8 cellular contexts compared by ENCODE assay signal in genomic region chr21:43727571-43728466, GRCh38. TPM values are rescaled to one million over a fixed set of nuclear protein-coding genes. Genes with fewer than 3 reads are reported as not detected.
DNase-seq lines count a peak whose midpoint lies in the region; ATAC-seq lines count a peak whose summit lies in the region.

No MANE protein-coding gene starts in this region.

- peaks cover 36 to 46% of the 10 kb centered on the region in 2 donors for H3K4me1 Mint-ChIP-seq in natural killer cell treated with Interleukin-12 subunit alpha and Interleukin-12 subunit beta and Interleukin-15 and Interleukin-18, amount 100 ng/mL, for 72 hours (ENCODE audit: low read depth in 2 of 2)

- peak overlapping the region; percentile 90 for H3K4me2 ChIP-seq in BLaER1

- H3K4me3 ChIP-seq in BLaER1 (peak overlapping the region; percentile 61), H7 (ENCODE audit: insufficient read depth, low read depth, low read length) (peak overlapping the region; percentile 66)

- no peaks in the 10 kb centered on the region for H3K36me3 Mint-ChIP-seq in natural killer cell treated with Interleukin-12 subunit alpha and Interleukin-12 subunit beta and Interleukin-15 and Interleukin-18, amount 100 ng/mL, for 72 hours

- H3K27ac ChIP-seq in BLaER1 (peak overlapping the region; percentile 71), epithelial cell of prostate (peak overlapping the region; percentile 80)

- H4K20me1 ChIP-seq in BLaER1: peaks cover 93% of the 10 kb centered on the region

- H3K36me3 ChIP-seq in BLaER1 (0 out of 2 replicates have a peak, but pooled peaks cover 9% of the 10 kb centered on the region), H7 (replicated peaks; ENCODE audit: control insufficient read depth, insufficient read depth, low read length) (peaks cover 2% of the 10 kb centered on the region)

- H3K9me3 ChIP-seq in BLaER1: no peaks in the 10 kb centered on the region

- H3K9ac ChIP-seq in BLaER1: peak overlapping the region; percentile 42

- peak; percentile 78 for DNase-seq in H7
- peak; percentile 22 for DNase-seq in SK-MEL-5 (ENCODE audit: low read depth, low spot score)
- DNase-seq in epithelial cell of prostate (ENCODE audit: low read depth, low spot score): no peak
- no peak for DNase-seq in natural killer cell treated with Interleukin-12 subunit alpha and Interleukin-12 subunit beta and Interleukin-15 and Interleukin-18, amount 100 ng/mL, for 72 hours (ENCODE audit: low spot score)
- no peak for DNase-seq in AG20443 (ENCODE audit: low spot score)

- peaks cover 79% of the 10 kb centered on the region for H3K4me1 ChIP-seq in BLaER1

- H3K4me3 Mint-ChIP-seq in natural killer cell treated with Interleukin-12 subunit alpha and Interleukin-12 subunit beta and Interleukin-15 and Interleukin-18, amount 100 ng/mL, for 72 hours: peak overlapping the region; percentile 84

- ATAC-seq in natural killer cell treated with Interleukin-12 subunit alpha and Interleukin-12 subunit beta and Interleukin-15 and Interleukin-18, amount 100 ng/mL, for 72 hours: no peak
- ATAC-seq in HG02973 (IDR thresholded peaks at IDR 0.05; ENCODE audit: unreplicated experiment): no peak
- no peak for ATAC-seq in HG03520 (IDR thresholded peaks at IDR 0.05; ENCODE audit: unreplicated experiment)

- H3K9me3 Mint-ChIP-seq in natural killer cell treated with Interleukin-12 subunit alpha and Interleukin-12 subunit beta and Interleukin-15 and Interleukin-18, amount 100 ng/mL, for 72 hours: no peaks in the 10 kb centered on the region

- H3K27me3 ChIP-seq in BLaER1: no peaks in the 10 kb centered on the region
- no peaks in the 10 kb centered on the region for H3K27me3 ChIP-seq in H7 (ENCODE audit: control insufficient read depth, insufficient read depth, low read length)

- in situ Hi-C loops in SK-MEL-5 (cut with HindIII; ENCODE audit: low pct_unique_long_range_greater_than_20kb, low sequenced_read_pairs): no loop called here

- H3K27ac Mint-ChIP-seq in natural killer cell treated with Interleukin-12 subunit alpha and Interleukin-12 subunit beta and Interleukin-15 and Interleukin-18, amount 100 ng/mL, for 72 hours: peak overlapping the region; percentile 83 to 90

- H3K27me3 Mint-ChIP-seq in natural killer cell treated with Interleukin-12 subunit alpha and Interleukin-12 subunit beta and Interleukin-15 and Interleukin-18, amount 100 ng/mL, for 72 hours: no peaks in the 10 kb centered on the region

RNA-seq across cellular contexts. Expression of gene PDXK, which starts 8.9 kb away (rescaled TPM):
- total RNA-seq in H7 (2014; rRNA removed; shearing (Covaris generic)): 64.3 and 68.7 TPM in 2 replicates
- 63.5 and 69.9 TPM in 2 replicates for total RNA-seq in SK-MEL-5 (2014; rRNA removed; shearing (Covaris generic))
- polyA plus RNA-seq in SK-MEL-5 (2015; cell fraction: cytosol; rRNA removed): 48.4 and 50.3 TPM in 2 replicates
- 31.1 and 42.1 TPM in 2 replicates for polyA plus RNA-seq in SK-MEL-5 (2015; cell fraction: nucleus; rRNA removed)
- total RNA-seq in natural killer cell treated with Interleukin-12 subunit alpha and Interleukin-12 subunit beta and Interleukin-15 and Interleukin-18, amount 100 ng/mL, for 72 hours: 100 to 1,000 TPM in 1 of 2 donors, 10 to 100 TPM in 1; 98.1 to 136 TPM

RNA-seq across cellular contexts. Expression of gene CSTB, which starts 48.3 kb away (rescaled TPM):
- 28.5 and 29.6 TPM in 2 replicates for total RNA-seq in H7 (2014; rRNA removed; shearing (Covaris generic))
- total RNA-seq in SK-MEL-5 (2014; rRNA removed; shearing (Covaris generic)): 48.2 and 50.4 TPM in 2 replicates
- polyA plus RNA-seq in SK-MEL-5 (2015; cell fraction: cytosol; rRNA removed): 87.3 and 113 TPM in 2 replicates
- 31.4 TPM in 2 replicates for polyA plus RNA-seq in SK-MEL-5 (2015; cell fraction: nucleus; rRNA removed)
- total RNA-seq in natural killer cell treated with Interleukin-12 subunit alpha and Interleukin-12 subunit beta and Interleukin-15 and Interleukin-18, amount 100 ng/mL, for 72 hours: 10 to 100 TPM; 15.3 to 15.4 TPM

Comparison
In these comparisons a context has a peak if more than half of its experiments do, and no peak if none do; other contexts are left out.
1. DNase-seq: peak in H7 (single experiment) and SK-MEL-5 (single experiment); none in epithelial cell of prostate (single experiment), natural killer cell treated with Interleukin-12 subunit alpha and Interleukin-12 subunit beta and Interleukin-15 and Interleukin-18, amount 100 ng/mL, for 72 hours (single experiment) and AG20443 (single experiment).